1 cellular context compared by ENCODE assay signal in the genomic region with DNA sequence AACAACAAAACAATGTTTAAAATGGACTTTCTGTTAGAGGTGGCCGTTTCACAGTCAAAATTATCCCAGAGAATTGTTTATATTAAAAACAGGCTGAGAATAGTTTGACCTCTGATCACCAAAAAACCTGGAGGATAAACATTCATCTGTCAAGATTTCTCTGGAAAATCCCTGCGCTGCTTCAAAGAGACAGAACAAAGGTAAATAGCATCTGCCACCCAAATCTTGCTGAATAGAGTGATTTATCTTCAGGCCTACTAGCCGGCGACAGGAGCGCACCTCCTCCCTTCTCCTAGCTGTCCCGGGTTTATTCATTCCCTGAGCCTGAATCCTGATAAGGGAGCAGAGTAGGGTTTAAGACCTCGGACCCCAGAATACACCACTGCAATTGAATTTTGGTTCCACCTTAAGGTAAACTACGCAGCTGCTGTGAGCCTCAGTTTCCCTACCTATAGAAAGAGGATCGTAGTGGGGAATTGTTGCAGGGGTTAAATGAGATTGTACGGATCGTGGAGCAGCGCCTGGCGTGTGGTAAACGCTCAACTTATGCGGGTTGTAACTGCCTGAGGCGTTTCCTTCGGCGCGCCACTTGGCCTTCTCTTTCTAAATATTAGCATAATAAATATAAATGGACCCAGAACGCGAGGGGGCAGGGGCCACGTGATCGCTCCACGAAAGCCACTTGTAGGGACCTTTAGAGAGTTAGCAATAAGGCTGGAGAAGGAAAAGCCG.
TF ChIP-seq lines count a peak whose summit lies in the region.

No MANE protein-coding gene starts in this region.

TF ChIP-seq in HepG2, 621 proteins besides CTCF, POLR2A, EP300 and RAD21 (continues in another document):
- TF ChIP-seq, protein P1, sequence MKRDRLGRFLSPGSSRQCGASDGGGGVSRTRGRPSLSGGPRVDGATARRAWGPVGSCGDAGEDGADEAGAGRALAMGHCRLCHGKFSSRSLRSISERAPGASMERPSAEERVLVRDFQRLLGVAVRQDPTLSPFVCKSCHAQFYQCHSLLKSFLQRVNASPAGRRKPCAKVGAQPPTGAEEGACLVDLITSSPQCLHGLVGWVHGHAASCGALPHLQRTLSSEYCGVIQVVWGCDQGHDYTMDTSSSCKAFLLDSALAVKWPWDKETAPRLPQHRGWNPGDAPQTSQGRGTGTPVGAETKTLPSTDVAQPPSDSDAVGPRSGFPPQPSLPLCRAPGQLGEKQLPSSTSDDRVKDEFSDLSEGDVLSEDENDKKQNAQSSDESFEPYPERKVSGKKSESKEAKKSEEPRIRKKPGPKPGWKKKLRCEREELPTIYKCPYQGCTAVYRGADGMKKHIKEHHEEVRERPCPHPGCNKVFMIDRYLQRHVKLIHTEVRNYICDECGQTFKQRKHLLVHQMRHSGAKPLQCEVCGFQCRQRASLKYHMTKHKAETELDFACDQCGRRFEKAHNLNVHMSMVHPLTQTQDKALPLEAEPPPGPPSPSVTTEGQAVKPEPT (CRISPR knock-in tag; IDR thresholded peaks at IDR 0.05; ENCODE audit: low read depth) = peak; percentile 56; the same call in 1 of the 2 replicates
- no peak for TF ChIP-seq TMF1 (CRISPR knock-in tag; IDR thresholded peaks at IDR 0.05; ENCODE audit: low read depth)
- no peak for TF ChIP-seq MAZ (IDR thresholded peaks at IDR 0.05; ENCODE audit: borderline replicate concordance, low read depth, low read length)
- TF ChIP-seq MAZ (CRISPR knock-in tag; IDR thresholded peaks at IDR 0.05; ENCODE audit: low read depth) = 0 out of 2 replicates have a peak, but pooled peaks have one; percentile 12
- TF ChIP-seq, protein P2, sequence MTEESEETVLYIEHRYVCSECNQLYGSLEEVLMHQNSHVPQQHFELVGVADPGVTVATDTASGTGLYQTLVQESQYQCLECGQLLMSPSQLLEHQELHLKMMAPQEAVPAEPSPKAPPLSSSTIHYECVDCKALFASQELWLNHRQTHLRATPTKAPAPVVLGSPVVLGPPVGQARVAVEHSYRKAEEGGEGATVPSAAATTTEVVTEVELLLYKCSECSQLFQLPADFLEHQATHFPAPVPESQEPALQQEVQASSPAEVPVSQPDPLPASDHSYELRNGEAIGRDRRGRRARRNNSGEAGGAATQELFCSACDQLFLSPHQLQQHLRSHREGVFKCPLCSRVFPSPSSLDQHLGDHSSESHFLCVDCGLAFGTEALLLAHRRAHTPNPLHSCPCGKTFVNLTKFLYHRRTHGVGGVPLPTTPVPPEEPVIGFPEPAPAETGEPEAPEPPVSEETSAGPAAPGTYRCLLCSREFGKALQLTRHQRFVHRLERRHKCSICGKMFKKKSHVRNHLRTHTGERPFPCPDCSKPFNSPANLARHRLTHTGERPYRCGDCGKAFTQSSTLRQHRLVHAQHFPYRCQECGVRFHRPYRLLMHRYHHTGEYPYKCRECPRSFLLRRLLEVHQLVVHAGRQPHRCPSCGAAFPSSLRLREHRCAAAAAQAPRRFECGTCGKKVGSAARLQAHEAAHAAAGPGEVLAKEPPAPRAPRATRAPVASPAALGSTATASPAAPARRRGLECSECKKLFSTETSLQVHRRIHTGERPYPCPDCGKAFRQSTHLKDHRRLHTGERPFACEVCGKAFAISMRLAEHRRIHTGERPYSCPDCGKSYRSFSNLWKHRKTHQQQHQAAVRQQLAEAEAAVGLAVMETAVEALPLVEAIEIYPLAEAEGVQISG (CRISPR knock-in tag; IDR thresholded peaks at IDR 0.05) = no peak
- peak; percentile 42; the same call in 1 of the 2 replicates for TF ChIP-seq HDAC1 (CRISPR knock-in tag; IDR thresholded peaks at IDR 0.05)
- no peak for TF ChIP-seq TBL1XR1 (IDR thresholded peaks at IDR 0.05; ENCODE audit: borderline replicate concordance, low read length, partially characterized antibody)
- TF ChIP-seq, protein P3, sequence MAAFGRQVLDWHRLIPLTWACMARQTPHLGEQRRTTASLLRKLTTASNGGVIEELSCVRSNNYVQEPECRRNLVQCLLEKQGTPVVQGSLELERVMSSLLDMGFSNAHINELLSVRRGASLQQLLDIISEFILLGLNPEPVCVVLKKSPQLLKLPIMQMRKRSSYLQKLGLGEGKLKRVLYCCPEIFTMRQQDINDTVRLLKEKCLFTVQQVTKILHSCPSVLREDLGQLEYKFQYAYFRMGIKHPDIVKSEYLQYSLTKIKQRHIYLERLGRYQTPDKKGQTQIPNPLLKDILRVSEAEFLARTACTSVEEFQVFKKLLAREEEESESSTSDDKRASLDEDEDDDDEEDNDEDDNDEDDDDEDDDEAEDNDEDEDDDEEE (CRISPR knock-in tag; IDR thresholded peaks at IDR 0.05) = 0 out of 2 replicates have a peak, but pooled peaks have one; percentile 9
- TF ChIP-seq, protein P4, sequence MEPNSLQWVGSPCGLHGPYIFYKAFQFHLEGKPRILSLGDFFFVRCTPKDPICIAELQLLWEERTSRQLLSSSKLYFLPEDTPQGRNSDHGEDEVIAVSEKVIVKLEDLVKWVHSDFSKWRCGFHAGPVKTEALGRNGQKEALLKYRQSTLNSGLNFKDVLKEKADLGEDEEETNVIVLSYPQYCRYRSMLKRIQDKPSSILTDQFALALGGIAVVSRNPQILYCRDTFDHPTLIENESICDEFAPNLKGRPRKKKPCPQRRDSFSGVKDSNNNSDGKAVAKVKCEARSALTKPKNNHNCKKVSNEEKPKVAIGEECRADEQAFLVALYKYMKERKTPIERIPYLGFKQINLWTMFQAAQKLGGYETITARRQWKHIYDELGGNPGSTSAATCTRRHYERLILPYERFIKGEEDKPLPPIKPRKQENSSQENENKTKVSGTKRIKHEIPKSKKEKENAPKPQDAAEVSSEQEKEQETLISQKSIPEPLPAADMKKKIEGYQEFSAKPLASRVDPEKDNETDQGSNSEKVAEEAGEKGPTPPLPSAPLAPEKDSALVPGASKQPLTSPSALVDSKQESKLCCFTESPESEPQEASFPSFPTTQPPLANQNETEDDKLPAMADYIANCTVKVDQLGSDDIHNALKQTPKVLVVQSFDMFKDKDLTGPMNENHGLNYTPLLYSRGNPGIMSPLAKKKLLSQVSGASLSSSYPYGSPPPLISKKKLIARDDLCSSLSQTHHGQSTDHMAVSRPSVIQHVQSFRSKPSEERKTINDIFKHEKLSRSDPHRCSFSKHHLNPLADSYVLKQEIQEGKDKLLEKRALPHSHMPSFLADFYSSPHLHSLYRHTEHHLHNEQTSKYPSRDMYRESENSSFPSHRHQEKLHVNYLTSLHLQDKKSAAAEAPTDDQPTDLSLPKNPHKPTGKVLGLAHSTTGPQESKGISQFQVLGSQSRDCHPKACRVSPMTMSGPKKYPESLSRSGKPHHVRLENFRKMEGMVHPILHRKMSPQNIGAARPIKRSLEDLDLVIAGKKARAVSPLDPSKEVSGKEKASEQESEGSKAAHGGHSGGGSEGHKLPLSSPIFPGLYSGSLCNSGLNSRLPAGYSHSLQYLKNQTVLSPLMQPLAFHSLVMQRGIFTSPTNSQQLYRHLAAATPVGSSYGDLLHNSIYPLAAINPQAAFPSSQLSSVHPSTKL (CRISPR knock-in tag; IDR thresholded peaks at IDR 0.05) = no peak; the same call in 1 of the 2 replicates
- TF ChIP-seq ZNF652 (CRISPR knock-in tag; IDR thresholded peaks at IDR 0.05; ENCODE audit: borderline replicate concordance, low read depth) = peak; percentile 44; the same call in 1 of the 2 replicates
- peak; percentile 29 for TF ChIP-seq XRCC5 (optimal IDR thresholded peaks at IDR 0.05; ENCODE audit: low read length)
- TF ChIP-seq MED13 (CRISPR knock-in tag; IDR thresholded peaks at IDR 0.05) = no peak
- TF ChIP-seq, protein P5, sequence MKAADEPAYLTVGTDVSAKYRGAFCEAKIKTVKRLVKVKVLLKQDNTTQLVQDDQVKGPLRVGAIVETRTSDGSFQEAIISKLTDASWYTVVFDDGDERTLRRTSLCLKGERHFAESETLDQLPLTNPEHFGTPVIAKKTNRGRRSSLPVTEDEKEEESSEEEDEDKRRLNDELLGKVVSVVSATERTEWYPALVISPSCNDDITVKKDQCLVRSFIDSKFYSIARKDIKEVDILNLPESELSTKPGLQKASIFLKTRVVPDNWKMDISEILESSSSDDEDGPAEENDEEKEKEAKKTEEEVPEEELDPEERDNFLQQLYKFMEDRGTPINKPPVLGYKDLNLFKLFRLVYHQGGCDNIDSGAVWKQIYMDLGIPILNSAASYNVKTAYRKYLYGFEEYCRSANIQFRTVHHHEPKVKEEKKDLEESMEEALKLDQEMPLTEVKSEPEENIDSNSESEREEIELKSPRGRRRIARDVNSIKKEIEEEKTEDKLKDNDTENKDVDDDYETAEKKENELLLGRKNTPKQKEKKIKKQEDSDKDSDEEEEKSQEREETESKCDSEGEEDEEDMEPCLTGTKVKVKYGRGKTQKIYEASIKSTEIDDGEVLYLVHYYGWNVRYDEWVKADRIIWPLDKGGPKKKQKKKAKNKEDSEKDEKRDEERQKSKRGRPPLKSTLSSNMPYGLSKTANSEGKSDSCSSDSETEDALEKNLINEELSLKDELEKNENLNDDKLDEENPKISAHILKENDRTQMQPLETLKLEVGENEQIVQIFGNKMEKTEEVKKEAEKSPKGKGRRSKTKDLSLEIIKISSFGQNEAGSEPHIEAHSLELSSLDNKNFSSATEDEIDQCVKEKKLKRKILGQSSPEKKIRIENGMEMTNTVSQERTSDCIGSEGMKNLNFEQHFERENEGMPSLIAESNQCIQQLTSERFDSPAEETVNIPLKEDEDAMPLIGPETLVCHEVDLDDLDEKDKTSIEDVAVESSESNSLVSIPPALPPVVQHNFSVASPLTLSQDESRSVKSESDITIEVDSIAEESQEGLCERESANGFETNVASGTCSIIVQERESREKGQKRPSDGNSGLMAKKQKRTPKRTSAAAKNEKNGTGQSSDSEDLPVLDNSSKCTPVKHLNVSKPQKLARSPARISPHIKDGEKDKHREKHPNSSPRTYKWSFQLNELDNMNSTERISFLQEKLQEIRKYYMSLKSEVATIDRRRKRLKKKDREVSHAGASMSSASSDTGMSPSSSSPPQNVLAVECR (CRISPR knock-in tag; IDR thresholded peaks at IDR 0.05; ENCODE audit: borderline replicate concordance) = peak; percentile 55; the same call in 1 of the 2 replicates
- TF ChIP-seq, protein P6, sequence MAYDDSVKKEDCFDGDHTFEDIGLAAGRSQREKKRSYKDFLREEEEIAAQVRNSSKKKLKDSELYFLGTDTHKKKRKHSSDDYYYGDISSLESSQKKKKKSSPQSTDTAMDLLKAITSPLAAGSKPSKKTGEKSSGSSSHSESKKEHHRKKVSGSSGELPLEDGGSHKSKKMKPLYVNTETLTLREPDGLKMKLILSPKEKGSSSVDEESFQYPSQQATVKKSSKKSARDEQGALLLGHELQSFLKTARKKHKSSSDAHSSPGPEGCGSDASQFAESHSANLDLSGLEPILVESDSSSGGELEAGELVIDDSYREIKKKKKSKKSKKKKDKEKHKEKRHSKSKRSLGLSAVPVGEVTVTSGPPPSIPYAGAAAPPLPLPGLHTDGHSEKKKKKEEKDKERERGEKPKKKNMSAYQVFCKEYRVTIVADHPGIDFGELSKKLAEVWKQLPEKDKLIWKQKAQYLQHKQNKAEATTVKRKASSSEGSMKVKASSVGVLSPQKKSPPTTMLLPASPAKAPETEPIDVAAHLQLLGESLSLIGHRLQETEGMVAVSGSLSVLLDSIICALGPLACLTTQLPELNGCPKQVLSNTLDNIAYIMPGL (CRISPR knock-in tag; IDR thresholded peaks at IDR 0.05; ENCODE audit: borderline replicate concordance in 1 of 2, low read depth in 1 of 2) = no peak
- TF ChIP-seq MXI1 (IDR thresholded peaks at IDR 0.05; ENCODE audit: borderline replicate concordance, low read depth, low read length) = no peak
- peak; percentile 39 for TF ChIP-seq ZEB1 (IDR thresholded peaks at IDR 0.05; ENCODE audit: insufficient replicate concordance, low read depth)
- no peak for TF ChIP-seq ZNF616 (CRISPR knock-in tag; IDR thresholded peaks at IDR 0.05; ENCODE audit: low read depth)
- TF ChIP-seq, protein P7, sequence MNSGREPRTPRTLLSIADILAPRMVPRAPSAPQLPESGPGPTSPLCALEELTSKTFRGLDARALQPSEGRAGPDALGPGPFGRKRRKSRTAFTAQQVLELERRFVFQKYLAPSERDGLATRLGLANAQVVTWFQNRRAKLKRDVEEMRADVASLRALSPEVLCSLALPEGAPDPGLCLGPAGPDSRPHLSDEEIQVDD (CRISPR knock-in tag; IDR thresholded peaks at IDR 0.05; ENCODE audit: borderline replicate concordance) = no peak
- TF ChIP-seq YEATS4 (CRISPR knock-in tag; IDR thresholded peaks at IDR 0.05; ENCODE audit: borderline replicate concordance) = peak; percentile 22; the same call in 1 of the 2 replicates
- peak; percentile 44; the same call in 1 of the 2 replicates for TF ChIP-seq ZNF792 (CRISPR knock-in tag; IDR thresholded peaks at IDR 0.05)
- peak; percentile 56 for TF ChIP-seq TCF7 (IDR thresholded peaks at IDR 0.05; ENCODE audit: low read depth)
- TF ChIP-seq POGZ (CRISPR knock-in tag; IDR thresholded peaks at IDR 0.05) = 0 out of 2 replicates have a peak, but pooled peaks have one; percentile 4
- no peak for TF ChIP-seq LCORL (IDR thresholded peaks at IDR 0.05)
- peak; percentile 36; the same call in 1 of the 2 replicates for TF ChIP-seq LCORL (CRISPR knock-in tag; IDR thresholded peaks at IDR 0.05)
- no peak for TF ChIP-seq CHD2 (IDR thresholded peaks at IDR 0.05; ENCODE audit: low read depth, low read length)
- TF ChIP-seq, protein P8, sequence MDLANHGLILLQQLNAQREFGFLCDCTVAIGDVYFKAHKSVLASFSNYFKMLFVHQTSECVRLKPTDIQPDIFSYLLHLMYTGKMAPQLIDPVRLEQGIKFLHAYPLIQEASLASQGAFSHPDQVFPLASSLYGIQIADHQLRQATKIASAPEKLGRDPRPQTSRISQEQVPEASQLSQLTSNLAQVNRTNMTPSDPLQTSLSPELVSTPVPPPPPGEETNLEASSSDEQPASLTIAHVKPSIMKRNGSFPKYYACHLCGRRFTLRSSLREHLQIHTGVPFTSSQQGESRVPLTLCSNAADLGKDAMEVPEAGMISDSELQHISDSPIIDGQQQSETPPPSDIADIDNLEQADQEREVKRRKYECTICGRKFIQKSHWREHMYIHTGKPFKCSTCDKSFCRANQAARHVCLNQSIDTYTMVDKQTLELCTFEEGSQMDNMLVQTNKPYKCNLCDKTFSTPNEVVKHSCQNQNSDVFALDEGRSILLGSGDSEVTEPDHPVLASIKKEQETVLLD (CRISPR knock-in tag; IDR thresholded peaks at IDR 0.05; ENCODE audit: low read depth) = no peak
- 0 out of 2 replicates have a peak, but pooled peaks have one; percentile 46 for TF ChIP-seq ZSCAN29 (CRISPR knock-in tag; conservative IDR thresholded peaks at IDR 0.05)
- TF ChIP-seq, protein P9, sequence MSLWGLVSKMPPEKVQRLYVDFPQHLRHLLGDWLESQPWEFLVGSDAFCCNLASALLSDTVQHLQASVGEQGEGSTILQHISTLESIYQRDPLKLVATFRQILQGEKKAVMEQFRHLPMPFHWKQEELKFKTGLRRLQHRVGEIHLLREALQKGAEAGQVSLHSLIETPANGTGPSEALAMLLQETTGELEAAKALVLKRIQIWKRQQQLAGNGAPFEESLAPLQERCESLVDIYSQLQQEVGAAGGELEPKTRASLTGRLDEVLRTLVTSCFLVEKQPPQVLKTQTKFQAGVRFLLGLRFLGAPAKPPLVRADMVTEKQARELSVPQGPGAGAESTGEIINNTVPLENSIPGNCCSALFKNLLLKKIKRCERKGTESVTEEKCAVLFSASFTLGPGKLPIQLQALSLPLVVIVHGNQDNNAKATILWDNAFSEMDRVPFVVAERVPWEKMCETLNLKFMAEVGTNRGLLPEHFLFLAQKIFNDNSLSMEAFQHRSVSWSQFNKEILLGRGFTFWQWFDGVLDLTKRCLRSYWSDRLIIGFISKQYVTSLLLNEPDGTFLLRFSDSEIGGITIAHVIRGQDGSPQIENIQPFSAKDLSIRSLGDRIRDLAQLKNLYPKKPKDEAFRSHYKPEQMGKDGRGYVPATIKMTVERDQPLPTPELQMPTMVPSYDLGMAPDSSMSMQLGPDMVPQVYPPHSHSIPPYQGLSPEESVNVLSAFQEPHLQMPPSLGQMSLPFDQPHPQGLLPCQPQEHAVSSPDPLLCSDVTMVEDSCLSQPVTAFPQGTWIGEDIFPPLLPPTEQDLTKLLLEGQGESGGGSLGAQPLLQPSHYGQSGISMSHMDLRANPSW (CRISPR knock-in tag; IDR thresholded peaks at IDR 0.05; ENCODE audit: borderline replicate concordance) = no peak
- TF ChIP-seq, protein P10, sequence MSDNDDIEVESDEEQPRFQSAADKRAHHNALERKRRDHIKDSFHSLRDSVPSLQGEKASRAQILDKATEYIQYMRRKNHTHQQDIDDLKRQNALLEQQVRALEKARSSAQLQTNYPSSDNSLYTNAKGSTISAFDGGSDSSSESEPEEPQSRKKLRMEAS (IDR thresholded peaks at IDR 0.05) = no peak
